13 cellular contexts compared by ENCODE assay signal in genomic region chr2:38284971-38285370, GRCh38.
"Had no signal": no experiment of that assay in that cellular context is flagged by ENCODE, and none has a peak within 500 bp of the region (broad histone marks: within the 10 kb centered on the region; RNA-seq: fewer than 3 reads in every experiment).

No MANE protein-coding gene starts in this region.

- H3K27ac ChIP-seq: adrenal gland, vagina had no signal

- H3K36me3 ChIP-seq: adrenal gland, vagina had no signal

- H3K4me1 ChIP-seq: adrenal gland, vagina had no signal

- ATAC-seq: activated T-helper 17 cell treated with anti-CD3 and anti-CD28 coated beads, Interleukin-2, amount 50 U/mL, for 72 hours; effector memory CD8-positive, alpha-beta T cell; left lobe of liver had no signal

- H3K4me3 ChIP-seq: adrenal gland, vagina had no signal

- H3K9me3 ChIP-seq: adrenal gland, vagina had no signal

- DNase-seq: activated CD4-positive, alpha-beta T cell treated with anti-CD3 and anti-CD28 coated beads, Interleukin-2, amount 50 U/mL, for 1 hour; activated naive CD4-positive, alpha-beta T cell treated with anti-CD3 and anti-CD28 coated beads for 36 hours; activated T-cell treated with anti-CD3 and anti-CD28 coated beads for 4 hours; adrenal gland; central memory CD4-positive, alpha-beta T cell; effector memory CD8-positive, alpha-beta T cell; mammary epithelial cell; nephron progenitor cell; stimulated activated CD4-positive, alpha-beta T cell treated with anti-CD3 and anti-CD28 coated beads, Interleukin-15, amount 100 ng/mL, for 24 hours; stimulated activated CD4-positive, alpha-beta T cell treated with anti-CD3 and anti-CD28 coated beads, Interleukin-4, amount 100 ng/mL, for 24 hours had no signal

- H3K27me3 ChIP-seq: vagina had no signal
